Comparison of ENCODE assay signal across 8 cellular contexts in genomic region chr11:44564653-44565007, GRCh38. TPM values are rescaled to one million over a fixed set of nuclear protein-coding genes. Genes with fewer than 3 reads are reported as not detected.
DNase-seq lines count a peak whose midpoint lies in the region; ATAC-seq and TF ChIP-seq lines count a peak whose summit lies in the region.

No MANE protein-coding gene starts in this region.

- no peaks in the 10 kb centered on the region for H3K36me3 ChIP-seq in stomach smooth muscle (ENCODE audit: control insufficient read depth in 2 of 2, insufficient read depth in 2 of 2, low read length in 2 of 2)

- peaks cover 41% of the 10 kb centered on the region for H3K4me1 ChIP-seq in stomach smooth muscle (ENCODE audit: control insufficient read depth, insufficient read depth, low read length)

- BruUV-seq in MCF 10A (replicated peaks; lab: Mats Ljungman, UMichigan): TSS peak; percentile 92

- H3K27ac ChIP-seq in layer of hippocampus (ENCODE audit: low read depth, low read length) (peak overlapping the region; percentile 96), stomach smooth muscle (ENCODE audit: low read length) (peak overlapping the region; percentile 98)

- no peaks in the 10 kb centered on the region for H3K9me3 Mint-ChIP-seq in MCF 10A (ENCODE audit: unreplicated experiment)

- CTCF ChIA-PET in AG04449 (lab: Yijun Ruan, JAX): interaction anchor here (0.6 to 19.3 kb wide), 11 partner anchors 9 to 540 kb away, joined by 3 to 995 read pairs (median 4); no protein-coding TSS in a partner anchor
- CTCF ChIA-PET in MCF 10A (lab: Yijun Ruan, JAX): interaction anchor here (0.6 to 3.4 kb wide), 4 partner anchors 7 to 432 kb away, joined by 4 to 13 read pairs (median 6); no protein-coding TSS in a partner anchor

- H3K4me3 Mint-ChIP-seq in MCF 10A (ENCODE audit: unreplicated experiment): peak overlapping the region; percentile 77

- H3K36me3 Mint-ChIP-seq in MCF 10A (ENCODE audit: insufficient read depth, unreplicated experiment): no peaks in the 10 kb centered on the region

- peak; percentile 54 for DNase-seq in AG04449 (ENCODE audit: low read depth, low spot score)
- peak; percentile 43 for DNase-seq in NCI-H510A treated with DMSO at 0.1 percent for 48 hours (lab: John Stamatoyannopoulos, UW)
- peak; percentile 96 for DNase-seq in MCF 10A (ENCODE audit: unreplicated experiment)
- DNase-seq in central memory CD4-positive, alpha-beta T cell: no peak

- no peaks in the 10 kb centered on the region for H3K27me3 Mint-ChIP-seq in MCF 10A (ENCODE audit: insufficient read depth, unreplicated experiment)

- peak overlapping the region; percentile 98 for H3K27ac Mint-ChIP-seq in MCF 10A (ENCODE audit: low read depth, unreplicated experiment)

- no peaks in the 10 kb centered on the region for H3K9me3 ChIP-seq in stomach smooth muscle (ENCODE audit: control insufficient read depth in 2 of 2, low read length in 2 of 2)

- intact Hi-C loops in MCF 10A (cut with micrococcal nuclease): loop anchor here (2.0 kb wide), 1 partner anchor 52 kb away; no protein-coding TSS in a partner anchor

- POLR2A ChIA-PET in AG04449 (lab: Yijun Ruan, JAX): interaction anchor here (0.8 to 1.6 kb wide), 3 partner anchors 10 to 49 kb away, joined by 4 to 9 read pairs (median 5); no protein-coding TSS in a partner anchor
- POLR2A ChIA-PET in MCF 10A (lab: Yijun Ruan, JAX): interaction anchor here (1.3 to 2.9 kb wide), 10 partner anchors 7 to 347 kb away, joined by 3 to 21 read pairs (median 6); no protein-coding TSS in a partner anchor

- no peak for TF ChIP-seq CTCF in AG04449 (IDR thresholded peaks at IDR 0.05; ENCODE audit: insufficient read depth, low read length, missing control alignments)
- no peak for TF ChIP-seq CTCF in GM12875 (IDR thresholded peaks at IDR 0.05; ENCODE audit: borderline replicate concordance, insufficient read depth, low read depth, low read length)
- no peak for TF ChIP-seq CTCF in MCF 10A (IDR thresholded peaks at IDR 0.05; ENCODE audit: unreplicated experiment)

- ATAC-seq in GM21367 (IDR thresholded peaks at IDR 0.05; ENCODE audit: unreplicated experiment): no peak

- peaks cover 56% of the 10 kb centered on the region for H3K4me1 Mint-ChIP-seq in MCF 10A (ENCODE audit: insufficient read depth, unreplicated experiment)

- H3K27me3 ChIP-seq in layer of hippocampus (ENCODE audit: control insufficient read depth, insufficient read depth, low read length) (no peaks in the 10 kb centered on the region), stomach smooth muscle (ENCODE audit: control insufficient read depth in 1 of 2, insufficient read depth in 2 of 2, low read length in 2 of 2) (no peaks in the 10 kb centered on the region)

- peak overlapping the region; percentile 91 to 94 for H3K9ac ChIP-seq in stomach smooth muscle (ENCODE audit: low read length in 2 of 2)

- H3K4me3 ChIP-seq in AG04449 (ENCODE audit: low read depth, low read length) (peak overlapping the region; percentile 57), GM12875 (ENCODE audit: low read depth, low read length) (peak overlapping the region; percentile 53), stomach smooth muscle (ENCODE audit: low read length in 2 of 2) (peak overlapping the region; percentile 49 to 73)

RNA-seq across cellular contexts. Expression of gene CD82, which starts 0.8 kb away (rescaled TPM):
- total RNA-seq in MCF 10A (2022): 50.9 and 114 TPM in 2 replicates
